ENCODE assay signal across 9 cellular contexts in the genomic region with DNA sequence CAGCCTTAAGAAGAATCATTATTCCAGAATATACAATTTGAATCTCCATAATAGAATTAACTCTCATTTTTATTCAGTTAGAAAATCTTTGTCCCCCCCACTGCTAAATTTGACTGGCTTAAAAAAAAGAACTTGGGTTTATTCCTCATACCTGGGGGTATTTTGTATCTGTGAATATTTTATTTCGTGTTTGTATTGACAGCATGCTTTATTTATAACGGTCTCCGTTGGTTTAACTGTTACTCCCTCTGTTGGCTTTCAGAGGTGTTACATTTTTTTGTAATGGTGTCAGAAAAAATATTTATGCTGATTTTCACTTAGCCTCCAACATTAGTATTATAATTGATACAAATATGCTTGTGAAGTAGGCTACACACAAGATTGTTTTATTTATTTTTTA.
DNase-seq lines count a peak whose midpoint lies in the region; ATAC-seq, FAIRE-seq and TF ChIP-seq lines count a peak whose summit lies in the region.
"Had no signal": no experiment of that assay in that cellular context is flagged by ENCODE, and none has a peak within 500 bp of the region (broad histone marks: within the 10 kb centered on the region; RNA-seq: fewer than 3 reads in every experiment).

No MANE protein-coding gene starts in this region.

- no peak overlapping the region for H2BK120ac ChIP-seq in mesendoderm (ENCODE audit: low read depth, low read length)

- ATAC-seq in GM12878 (peak; percentile 59; the same call in 2 of the 3 replicates), GM21717 (IDR thresholded peaks at IDR 0.05; ENCODE audit: unreplicated experiment) (no peak)

- FAIRE-seq in GM12878 (lab: Jason Lieb, UNC): no peak

- TF ChIP-seq RAD21 in GM12878 (IDR thresholded peaks at IDR 0.05; ENCODE audit: insufficient read depth, low read depth, low read length): peak; percentile 67

- H3K9me3 ChIP-seq in GM12878 (replicated peaks; ENCODE audit: control insufficient read depth, insufficient read depth, low read length): no peaks in the 10 kb centered on the region
- H3K9me3 ChIP-seq: uterus had no signal

- TF ChIP-seq POLR2A in GM12878 (IDR thresholded peaks at IDR 0.05; ENCODE audit: low read depth, low read length): no peak

- no peak overlapping the region for H2BK15ac ChIP-seq in mesendoderm (replicated peaks; ENCODE audit: low read depth)

- H3K36me3 ChIP-seq in GM12878 (ENCODE audit: control insufficient read depth in 2 of 2, insufficient read depth in 2 of 2, low read length in 1 of 2) (peaks cover 3 to 5% of the 10 kb centered on the region in 2 experiments; a peak in 2 of 4 replicates), mesendoderm (ENCODE audit: control insufficient read depth, insufficient read depth, low read length) (no peaks in the 10 kb centered on the region)
- H3K36me3 ChIP-seq: uterus had no signal

- CTCF ChIA-PET in GM12878 (lab: Yijun Ruan, JAX): interaction anchor here (0.8 to 4.5 kb wide), 8 partner anchors 12 to 525 kb away, joined by 3 to 51 read pairs (median 4); a partner anchor contains a TSS

- H3K27me3 ChIP-seq in GM12878 (replicated peaks in 1 of 2; ENCODE audit: control insufficient read depth in 2 of 2, insufficient read depth in 2 of 2, low read length in 1 of 2) (no peaks in the 10 kb centered on the region), mesendoderm (ENCODE audit: insufficient read depth, low read length, poor library complexity) (no peaks in the 10 kb centered on the region)
- H3K27me3 ChIP-seq: uterus had no signal

- no peak for TF ChIP-seq EP300 in GM12878 (IDR thresholded peaks at IDR 0.05; ENCODE audit: borderline replicate concordance in 1 of 2, control insufficient read depth in 1 of 2, low read depth in 2 of 2, low read length in 2 of 2)

- H4K20me1 ChIP-seq in GM12878 (ENCODE audit: control insufficient read depth, insufficient read depth): no peaks in the 10 kb centered on the region

- no peak overlapping the region for H2BK5ac ChIP-seq in mesendoderm (ENCODE audit: low read length)

- H2AK5ac ChIP-seq in mesendoderm (ENCODE audit: low read length): no peak overlapping the region

- peaks cover 10% of the 10 kb centered on the region for H3K79me1 ChIP-seq in mesendoderm (ENCODE audit: low read length)

- H3K4ac ChIP-seq in mesendoderm (ENCODE audit: low read depth, low read length): no peak overlapping the region

- H3K4me3 ChIP-seq in GM12878 (no peak overlapping the region), mesendoderm (ENCODE audit: low read length) (no peak overlapping the region)
- H3K4me3 ChIP-seq: uterus had no signal

- H3K4me2 ChIP-seq in GM12878 (ENCODE audit: control insufficient read depth, insufficient read depth) (no peak overlapping the region), mesendoderm (ENCODE audit: low read length) (no peak overlapping the region)

- H3K56ac ChIP-seq in mesendoderm (ENCODE audit: low read length): no peak overlapping the region

- POLR2A ChIA-PET in GM12878 (lab: Charles Lee): interaction anchor here (0.7 kb wide), 1 partner anchor 690 kb away, joined by 6 read pairs; no protein-coding TSS in a partner anchor

- TF ChIP-seq CTCF in GM12878 (IDR thresholded peaks at IDR 0.05 in 2 of 3, conservative IDR thresholded peaks at IDR 0.05 in 1 of 3; ENCODE audit: control insufficient read depth in 2 of 3, extremely low read depth in 1 of 3, insufficient read depth in 1 of 3, low read depth in 3 of 3, low read length in 3 of 3): peak; percentile 38 to 46 (median 39); a peak in 5 of 6 replicates

- H4K5ac ChIP-seq in mesendoderm (ENCODE audit: low read length): no peak overlapping the region

- intact Hi-C loops in GM12878 (cut with micrococcal nuclease; ENCODE audit: unreplicated experiment): no loop called here

- H3K79me2 ChIP-seq in GM12878 (ENCODE audit: control insufficient read depth, insufficient read depth, low read length) (peaks cover 41% of the 10 kb centered on the region), mesendoderm (ENCODE audit: control insufficient read depth, insufficient read depth, low read length) (peaks cover 8% of the 10 kb centered on the region)

- in situ Hi-C loops in GM12878 (cut with MboI): no loop called here

- H3K23ac ChIP-seq in mesendoderm (ENCODE audit: low read length): no peak overlapping the region

- H4K8ac ChIP-seq in mesendoderm (ENCODE audit: low read depth, low read length): no peak overlapping the region

- peaks cover 12% of the 10 kb centered on the region for H3K4me1 ChIP-seq in GM12878 (ENCODE audit: control insufficient read depth, insufficient read depth, low read length)
- H3K4me1 ChIP-seq in mesendoderm (ENCODE audit: control insufficient read depth, low read depth, low read length): no peaks in the 10 kb centered on the region
- H3K4me1 ChIP-seq: uterus had no signal

- H3K27ac ChIP-seq in GM12878 (ENCODE audit: control insufficient read depth, insufficient read depth) (no peak overlapping the region), mesendoderm (ENCODE audit: low read depth, low read length) (no peak overlapping the region)
- H3K27ac ChIP-seq: uterus had no signal

- RAD21 ChIA-PET in GM12878 (lab: Charles Lee; ENCODE audit: unreplicated experiment): interaction anchor here (0.6 to 1.6 kb wide), 5 partner anchors 40 to 178 kb away, joined by 3 to 6 read pairs (median 4); a partner anchor contains a TSS

- SMC1A ChIA-PET in GM12878 (lab: Charles Lee; ENCODE audit: uncharacterized antibody, unreplicated experiment): interaction anchor here (0.6 to 3.2 kb wide), 4 partner anchors 35 to 603 kb away, joined by 3 to 11 read pairs (median 6); a partner anchor contains a TSS

- BruUV-seq in GM12878 (replicated peaks; lab: Mats Ljungman, UMichigan): no TSS peak

- no peak overlapping the region for H3K18ac ChIP-seq in mesendoderm (ENCODE audit: low read length)

- H3K9ac ChIP-seq in GM12878 (ENCODE audit: control insufficient read depth, insufficient read depth, low read length) (no peak overlapping the region), mesendoderm (ENCODE audit: low read length) (no peak overlapping the region)

- DNase-seq in D341Med (ENCODE audit: low spot score): peak; percentile 62
- DNase-seq in HuH-7 (ENCODE audit: low spot score): peak; percentile 15
- no peak for DNase-seq in GM12878 (ENCODE audit: low read depth, low spot score)
- peak; percentile 36 for DNase-seq in mesendoderm
- DNase-seq in putamen (ENCODE audit: low spot score): no peak
- DNase-seq in NCI-H2029 treated with DMSO at 0.1 percent for 48 hours (lab: John Stamatoyannopoulos, UW): no peak
- no peak for DNase-seq in SIG-M5 (lab: John Stamatoyannopoulos, UW)
- DNase-seq: uterus had no signal

- H2AFZ ChIP-seq in GM12878 (ENCODE audit: control insufficient read depth, low read depth, low read length): no peak overlapping the region

- 31% methylated on average over 3 of the region's 3 CpGs for WGBS in GM12878 (ENCODE audit: insufficient coverage, insufficient replicate concordance, low lambda C conversion rate, missing lambda C conversion rate)
- WGBS in mesendoderm (ENCODE audit: extremely low coverage, insufficient coverage, low lambda C conversion rate): no CpG with 5 or more reads among the region's 3 CpGs

TF ChIP-seq in GM12878, 131 proteins besides CTCF, POLR2A, EP300 and RAD21:
- TF ChIP-seq, protein P1, sequence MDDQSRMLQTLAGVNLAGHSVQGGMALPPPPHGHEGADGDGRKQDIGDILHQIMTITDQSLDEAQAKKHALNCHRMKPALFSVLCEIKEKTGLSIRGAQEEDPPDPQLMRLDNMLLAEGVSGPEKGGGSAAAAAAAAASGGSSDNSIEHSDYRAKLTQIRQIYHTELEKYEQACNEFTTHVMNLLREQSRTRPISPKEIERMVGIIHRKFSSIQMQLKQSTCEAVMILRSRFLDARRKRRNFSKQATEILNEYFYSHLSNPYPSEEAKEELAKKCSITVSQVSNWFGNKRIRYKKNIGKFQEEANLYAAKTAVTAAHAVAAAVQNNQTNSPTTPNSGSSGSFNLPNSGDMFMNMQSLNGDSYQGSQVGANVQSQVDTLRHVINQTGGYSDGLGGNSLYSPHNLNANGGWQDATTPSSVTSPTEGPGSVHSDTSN (IDR thresholded peaks at IDR 0.05; ENCODE audit: insufficient replicate concordance, low read depth, low read length): no peak
- TF ChIP-seq, protein P2, sequence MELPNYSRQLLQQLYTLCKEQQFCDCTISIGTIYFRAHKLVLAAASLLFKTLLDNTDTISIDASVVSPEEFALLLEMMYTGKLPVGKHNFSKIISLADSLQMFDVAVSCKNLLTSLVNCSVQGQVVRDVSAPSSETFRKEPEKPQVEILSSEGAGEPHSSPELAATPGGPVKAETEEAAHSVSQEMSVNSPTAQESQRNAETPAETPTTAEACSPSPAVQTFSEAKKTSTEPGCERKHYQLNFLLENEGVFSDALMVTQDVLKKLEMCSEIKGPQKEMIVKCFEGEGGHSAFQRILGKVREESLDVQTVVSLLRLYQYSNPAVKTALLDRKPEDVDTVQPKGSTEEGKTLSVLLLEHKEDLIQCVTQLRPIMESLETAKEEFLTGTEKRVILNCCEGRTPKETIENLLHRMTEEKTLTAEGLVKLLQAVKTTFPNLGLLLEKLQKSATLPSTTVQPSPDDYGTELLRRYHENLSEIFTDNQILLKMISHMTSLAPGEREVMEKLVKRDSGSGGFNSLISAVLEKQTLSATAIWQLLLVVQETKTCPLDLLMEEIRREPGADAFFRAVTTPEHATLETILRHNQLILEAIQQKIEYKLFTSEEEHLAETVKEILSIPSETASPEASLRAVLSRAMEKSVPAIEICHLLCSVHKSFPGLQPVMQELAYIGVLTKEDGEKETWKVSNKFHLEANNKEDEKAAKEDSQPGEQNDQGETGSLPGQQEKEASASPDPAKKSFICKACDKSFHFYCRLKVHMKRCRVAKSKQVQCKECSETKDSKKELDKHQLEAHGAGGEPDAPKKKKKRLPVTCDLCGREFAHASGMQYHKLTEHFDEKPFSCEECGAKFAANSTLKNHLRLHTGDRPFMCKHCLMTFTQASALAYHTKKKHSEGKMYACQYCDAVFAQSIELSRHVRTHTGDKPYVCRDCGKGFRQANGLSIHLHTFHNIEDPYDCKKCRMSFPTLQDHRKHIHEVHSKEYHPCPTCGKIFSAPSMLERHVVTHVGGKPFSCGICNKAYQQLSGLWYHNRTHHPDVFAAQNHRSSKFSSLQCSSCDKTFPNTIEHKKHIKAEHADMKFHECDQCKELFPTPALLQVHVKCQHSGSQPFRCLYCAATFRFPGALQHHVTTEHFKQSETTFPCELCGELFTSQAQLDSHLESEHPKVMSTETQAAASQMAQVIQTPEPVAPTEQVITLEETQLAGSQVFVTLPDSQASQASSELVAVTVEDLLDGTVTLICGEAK (IDR thresholded peaks at IDR 0.05; ENCODE audit: borderline replicate concordance): peak; percentile 36; the same call in 1 of the 2 replicates
- TF ChIP-seq SMC3 (IDR thresholded peaks at IDR 0.05; ENCODE audit: borderline replicate concordance, low read length): peak; percentile 56; the same call in 1 of the 2 replicates

Comparison
In these comparisons a context has a peak if more than half of its experiments do, and no peak if none do; other contexts are left out.
1. DNase-seq: peak in D341Med (single experiment), HuH-7 (single experiment) and mesendoderm (single experiment); none in GM12878 (single experiment), putamen (single experiment), NCI-H2029 treated with DMSO at 0.1 percent for 48 hours (single experiment) and SIG-M5 (single experiment).